ENCODE assay signal across 1 cellular context in genomic region chr7:98251844-98252639, GRCh38.
TF ChIP-seq lines count a peak whose summit lies in the region.

TSS of gene TECPR1 (minus strand) at chr7:98252232. CDS start at chr7:98246146, 6,086 bp downstream.

TF ChIP-seq in H1, 55 proteins besides CTCF, POLR2A, EP300 and RAD21 (continued from another document):
- no peak for TF ChIP-seq CHD1 (IDR thresholded peaks at IDR 0.05; ENCODE audit: low read depth, low read length)
- TF ChIP-seq POU5F1 (IDR thresholded peaks at IDR 0.05; ENCODE audit: low read depth, low read length), result no peak
- no peak for TF ChIP-seq RXRA (IDR thresholded peaks at IDR 0.05; ENCODE audit: insufficient read depth, low read depth, low read length)
- no peak for TF ChIP-seq EZH2 (IDR thresholded peaks at IDR 0.05; ENCODE audit: low read depth, low read length, severe bottlenecking)
